In the genomic region with DNA sequence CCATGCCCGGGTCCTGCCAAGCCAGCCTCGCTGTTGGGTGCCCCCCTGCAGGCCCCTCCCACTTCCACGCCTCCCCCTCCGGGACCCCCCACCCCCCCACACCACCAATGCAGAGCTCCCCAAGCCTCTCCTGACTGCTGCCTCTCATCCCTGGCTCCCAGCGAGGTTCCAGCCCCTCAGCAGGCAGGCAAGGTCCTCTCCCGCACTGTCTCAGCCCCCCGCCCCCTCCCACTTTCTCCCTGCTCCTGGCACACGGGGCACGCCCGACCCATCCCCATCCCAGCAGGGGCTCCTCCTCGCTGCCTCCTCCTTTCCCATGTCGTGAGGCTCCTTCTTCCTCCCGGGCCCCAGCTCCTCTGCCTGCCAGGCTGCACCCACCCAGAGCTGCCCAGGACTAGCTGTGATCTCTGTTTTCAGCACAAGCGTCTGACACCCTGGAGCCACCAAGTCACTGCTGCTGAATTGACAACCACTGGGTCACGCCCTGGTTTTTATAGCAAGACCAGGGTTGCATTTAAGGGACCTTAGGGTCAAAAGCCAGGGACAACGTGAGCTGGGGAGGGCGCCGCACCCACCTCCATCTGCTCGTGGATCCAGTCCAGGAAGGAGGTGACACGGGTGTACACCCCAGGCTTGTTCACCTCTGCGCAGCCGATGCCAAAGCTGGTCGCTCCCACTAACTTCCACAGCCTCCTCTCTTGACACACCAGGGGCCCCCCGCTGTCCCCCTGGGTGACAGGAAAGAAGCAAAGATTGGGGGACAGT, we compare ENCODE assay signal across 26 cellular contexts. TPM values are rescaled to one million over a fixed set of nuclear protein-coding genes. Genes with fewer than 3 reads are reported as not detected.
DNase-seq lines count a peak whose midpoint lies in the region; ATAC-seq and TF ChIP-seq lines count a peak whose summit lies in the region.
"Had no signal": no experiment of that assay in that cellular context is flagged by ENCODE, and none has a peak within 500 bp of the region (broad histone marks: within the 10 kb centered on the region; RNA-seq: fewer than 3 reads in every experiment).

No MANE protein-coding gene starts in this region.

- H3K4me1 ChIP-seq in stomach (peaks cover 13 to 28% (median 19%) of the 10 kb centered on the region in 4 donors), trophoblast cell (ENCODE audit: control insufficient read depth in 1 of 2, insufficient read depth in 2 of 2, low read length in 2 of 2) (peaks cover 0 to 2% of the 10 kb centered on the region in 2 experiments)
- H3K4me1 ChIP-seq: adrenal gland, esophagus muscularis mucosa had no signal

- TF ChIP-seq EP300 in stomach (IDR thresholded peaks at IDR 0.05), result no peak

- H3K4me2 ChIP-seq in trophoblast cell (ENCODE audit: low read length), result no peak overlapping the region

- no peak for DNase-seq in activated CD8-positive, alpha-beta memory T cell treated with anti-CD3 and anti-CD28 coated beads, Interleukin-2, amount 10 ng/mL, durations not matched to agents 7 days and 5 days
- DNase-seq in activated CD8-positive, alpha-beta memory T cell treated with anti-CD3 and anti-CD28 coated beads for 24 hours, result no peak
- DNase-seq in T-helper 17 cell (no peak), left colon (peak; percentile 70 to 75), stomach (peak; percentile 63), COLO668 (lab: John Stamatoyannopoulos, UW; ENCODE audit: unreplicated experiment) (no peak), trophoblast cell (no peak), GM19240 (ENCODE audit: insufficient read length, low spot score) (no peak)
- DNase-seq: activated CD4-positive, alpha-beta T cell treated with anti-CD3 and anti-CD28 coated beads for 1 hour; activated T-cell treated with anti-CD3 and anti-CD28 coated beads, Interleukin-2, amount 50 U/mL, for 1 hour; adrenal gland; CD8-positive, alpha-beta T cell; DND-41; Karpas-422; naive thymus-derived CD8-positive, alpha-beta T cell; NCI-H1436 treated with DMSO at 0.1 percent for 48 hours; SIG-M5; stimulated activated CD4-positive, alpha-beta T cell treated with anti-CD3 and anti-CD28 coated beads, Interleukin-12 subunit alpha, Interleukin-12 subunit beta, amount 100 ng/mL, for 4 hours; stimulated activated naive CD4-positive, alpha-beta T cell treated with Interleukin-2 at 50 U/mL for 16 hours; T-helper 9 cell had no signal

- no peak overlapping the region for H2AK5ac ChIP-seq in trophoblast cell (ENCODE audit: low read length)

- H3K27me3 ChIP-seq in stomach (peaks cover 0 to 58% (median 0%) of the 10 kb centered on the region in 3 donors), trophoblast cell (ENCODE audit: insufficient read depth, low read length) (no peaks in the 10 kb centered on the region)
- H3K27me3 ChIP-seq: adrenal gland had no signal

- no peak overlapping the region for H3K23ac ChIP-seq in trophoblast cell (ENCODE audit: low read length)

- no peaks in the 10 kb centered on the region for H3K9me3 Mint-ChIP-seq in activated CD8-positive, alpha-beta memory T cell treated with anti-CD3 and anti-CD28 coated beads, Interleukin-2, amount 10 ng/mL, durations not matched to agents 7 days and 5 days (ENCODE audit: low read depth)
- H3K9me3 Mint-ChIP-seq: CD8-positive, alpha-beta T cell; naive thymus-derived CD8-positive, alpha-beta T cell had no signal

- H3K27ac ChIP-seq in stomach, result peak overlapping the region; percentile 41 to 82 (median 61)
- H3K27ac ChIP-seq in trophoblast cell (ENCODE audit: low read depth, low read length), result no peak overlapping the region
- H3K27ac ChIP-seq: adrenal gland, esophagus muscularis mucosa, prostate gland had no signal

- CTCF ChIA-PET in activated CD8-positive, alpha-beta memory T cell treated with anti-CD3 and anti-CD28 coated beads, Interleukin-2, amount 10 ng/mL, durations not matched to agents 7 days and 5 days (lab: Charles Lee), result interaction anchor here (1.0 to 1.9 kb wide), 4 partner anchors 17 to 230 kb away, joined by 3 to 9 read pairs (median 3); no protein-coding TSS in a partner anchor

- no peak overlapping the region for H4K91ac ChIP-seq in trophoblast cell (ENCODE audit: low read depth, low read length)

- no peak overlapping the region for H2BK5ac ChIP-seq in trophoblast cell (ENCODE audit: low read depth, low read length, poor library complexity)

- no peaks in the 10 kb centered on the region for H3K79me2 ChIP-seq in trophoblast cell (ENCODE audit: control insufficient read depth, insufficient read depth, low read length, poor library complexity)

- no peak for ATAC-seq in activated CD8-positive, alpha-beta memory T cell treated with anti-CD3 and anti-CD28 coated beads, Interleukin-2, amount 10 ng/mL, durations not matched to agents 7 days and 5 days
- no peak for ATAC-seq in T-helper 17 cell
- peak; percentile 83 for ATAC-seq in left colon
- ATAC-seq: CD8-positive, alpha-beta T cell; naive thymus-derived CD8-positive, alpha-beta T cell had no signal

- H3K27ac Mint-ChIP-seq in activated CD8-positive, alpha-beta memory T cell treated with anti-CD3 and anti-CD28 coated beads, Interleukin-2, amount 10 ng/mL, durations not matched to agents 7 days and 5 days, result peak overlapping the region; percentile 73
- H3K27ac Mint-ChIP-seq in T-helper 17 cell, result peak overlapping the region; percentile 53
- H3K27ac Mint-ChIP-seq: CD8-positive, alpha-beta T cell had no signal

- no peaks in the 10 kb centered on the region for H3K27me3 Mint-ChIP-seq in activated CD8-positive, alpha-beta memory T cell treated with anti-CD3 and anti-CD28 coated beads, Interleukin-2, amount 10 ng/mL, durations not matched to agents 7 days and 5 days
- peaks cover 4% of the 10 kb centered on the region for H3K27me3 Mint-ChIP-seq in T-helper 17 cell

- no peak overlapping the region for H2BK12ac ChIP-seq in trophoblast cell (ENCODE audit: low read length)

- peaks cover 3% of the 10 kb centered on the region for H3K36me3 Mint-ChIP-seq in activated CD8-positive, alpha-beta memory T cell treated with anti-CD3 and anti-CD28 coated beads, Interleukin-2, amount 10 ng/mL, durations not matched to agents 7 days and 5 days
- no peaks in the 10 kb centered on the region for H3K36me3 Mint-ChIP-seq in T-helper 17 cell (ENCODE audit: low read depth)
- H3K36me3 Mint-ChIP-seq: CD8-positive, alpha-beta T cell had no signal

- no peak overlapping the region for H3K4ac ChIP-seq in trophoblast cell (ENCODE audit: low read depth, low read length)

- no peak overlapping the region for H3K18ac ChIP-seq in trophoblast cell (ENCODE audit: low read length)

- no peaks in the 10 kb centered on the region for H3K9me3 ChIP-seq in T-helper 17 cell (ENCODE audit: control insufficient read depth, low read length, poor library complexity, severe bottlenecking)
- H3K9me3 ChIP-seq in stomach, result no peaks in the 10 kb centered on the region
- H3K9me3 ChIP-seq in trophoblast cell (ENCODE audit: insufficient read depth, low read depth, low read length), result peaks cover 2% of the 10 kb centered on the region
- H3K9me3 ChIP-seq: adrenal gland, esophagus muscularis mucosa, prostate gland had no signal

- H3K79me1 ChIP-seq in trophoblast cell (ENCODE audit: low read length), result no peaks in the 10 kb centered on the region

- 42 to 56% (median 48%) methylated on average over 20 to 24 of the region's 24 CpGs for WGBS in stomach, 5 donors
- WGBS in trophoblast cell (ENCODE audit: extremely low coverage, insufficient coverage, insufficient read length), result no CpG with 5 or more reads among the region's 24 CpGs

- H2BK120ac ChIP-seq in trophoblast cell (ENCODE audit: insufficient read depth, low read length, poor library complexity), result no peak overlapping the region

- H3K36me3 ChIP-seq in stomach (peaks cover 0 to 4% (median 0%) of the 10 kb centered on the region in 4 donors), trophoblast cell (ENCODE audit: control insufficient read depth in 1 of 2, insufficient read depth in 2 of 2, low read length in 2 of 2) (no peaks in the 10 kb centered on the region)
- H3K36me3 ChIP-seq: adrenal gland, esophagus muscularis mucosa, prostate gland had no signal

- intact Hi-C loops in left colon (cut with DNase I, micrococcal nuclease) (no loop called here), stomach (cut with DNase I; ENCODE audit: low total_unique reads) (no loop called here)

- no peak overlapping the region for H4K12ac ChIP-seq in trophoblast cell (ENCODE audit: low read depth, low read length)

- TF ChIP-seq CTCF in stomach (IDR thresholded peaks at IDR 0.05), result no peak

- H3K4me3 Mint-ChIP-seq in activated CD8-positive, alpha-beta memory T cell treated with anti-CD3 and anti-CD28 coated beads, Interleukin-2, amount 10 ng/mL, durations not matched to agents 7 days and 5 days, result no peak overlapping the region
- peak overlapping the region; percentile 69 for H3K4me3 Mint-ChIP-seq in T-helper 17 cell
- H3K4me3 Mint-ChIP-seq: CD8-positive, alpha-beta T cell had no signal

- H4K8ac ChIP-seq in trophoblast cell (ENCODE audit: low read depth, low read length), result no peak overlapping the region

- TF ChIP-seq POLR2A in stomach (IDR thresholded peaks at IDR 0.05), result no peak

- H3K4me1 Mint-ChIP-seq in activated CD8-positive, alpha-beta memory T cell treated with anti-CD3 and anti-CD28 coated beads, Interleukin-2, amount 10 ng/mL, durations not matched to agents 7 days and 5 days, result peaks cover 25% of the 10 kb centered on the region
- H3K4me1 Mint-ChIP-seq in T-helper 17 cell, result peaks cover 9% of the 10 kb centered on the region

- H3K14ac ChIP-seq in trophoblast cell (ENCODE audit: low read length), result no peak overlapping the region

- H3K4me3 ChIP-seq in stomach (no peak overlapping the region), trophoblast cell (ENCODE audit: low read depth, low read length) (no peak overlapping the region)
- H3K4me3 ChIP-seq: adrenal gland, esophagus muscularis mucosa, lung, prostate gland had no signal

- H2AFZ ChIP-seq in trophoblast cell (ENCODE audit: insufficient read depth, low read length, poor library complexity), result no peak overlapping the region

- no peak overlapping the region for H3K9ac ChIP-seq in trophoblast cell (ENCODE audit: low read length)

RNA-seq across cellular contexts. Expression of a gene that starts 9.0 kb away (rescaled TPM):
- not detected for total RNA-seq in activated CD8-positive, alpha-beta memory T cell treated with anti-CD3 and anti-CD28 coated beads, Interleukin-2, amount 10 ng/mL, durations not matched to agents 7 days and 5 days
- total RNA-seq in T-helper 17 cell (not detected), left colon (100 to 1,000 TPM; 208 to 322 TPM), stomach (1,000 to 10,000 TPM in 1 of 5 donors, 100 to 1,000 TPM in 1, 10 to 100 TPM in 2, not detected in 1; 62.4 to 1,697 (median 407) TPM)
- over 10,000 TPM in 1 of 3 donors, 1,000 to 10,000 TPM in 1, 100 to 1,000 TPM in 1; 385 to 10,944 (median 1,930) TPM for polyA plus RNA-seq in stomach
- polyA plus RNA-seq in trophoblast cell (2013), result 10.1 and 13.5 TPM in 2 replicates
- total RNA-seq: cardiac septum; CD8-positive, alpha-beta T cell; esophagus muscularis mucosa; glomerular endothelial cell; naive thymus-derived CD8-positive, alpha-beta T cell; NCI-H460 had no signal
- polyA plus RNA-seq: naive thymus-derived CD8-positive, alpha-beta T cell had no signal

RNA-seq across cellular contexts. Expression of a gene that starts 20.5 kb away (rescaled TPM):
- total RNA-seq in activated CD8-positive, alpha-beta memory T cell treated with anti-CD3 and anti-CD28 coated beads, Interleukin-2, amount 10 ng/mL, durations not matched to agents 7 days and 5 days, result 10 to 100 TPM; 22.3 to 27.4 TPM
- total RNA-seq in T-helper 17 cell (1 to 10 TPM; 2.8 to 4.5 TPM), left colon (under 1 TPM; 0.43 to 0.61 TPM), stomach (10 to 100 TPM in 2 of 5 donors, 1 to 10 TPM in 1, under 1 TPM in 1, not detected in 1; 0.45 to 37.9 (median 9.7) TPM)
- 1 to 10 TPM; 1.8 to 3.9 (median 3.7) TPM for polyA plus RNA-seq in stomach
- polyA plus RNA-seq in trophoblast cell (2013), result 0.08 and 0.18 TPM in 2 replicates
- total RNA-seq: cardiac septum, esophagus muscularis mucosa, glomerular endothelial cell had no signal

RNA-seq across cellular contexts. Expression of a gene that starts 24.5 kb away (rescaled TPM):
- not detected for total RNA-seq in activated CD8-positive, alpha-beta memory T cell treated with anti-CD3 and anti-CD28 coated beads, Interleukin-2, amount 10 ng/mL, durations not matched to agents 7 days and 5 days
- total RNA-seq in T-helper 17 cell, result not detected
- under 1 TPM; 0.87 to 0.98 TPM for total RNA-seq in left colon
- total RNA-seq in stomach, result 1,000 to 10,000 TPM in 3 of 5 donors, 100 to 1,000 TPM in 1, 1 to 10 TPM in 1; 2.3 to 2,979 (median 1,039) TPM
- 1,000 to 10,000 TPM in 2 of 3 donors, 100 to 1,000 TPM in 1; 154 to 2,390 (median 1,084) TPM for polyA plus RNA-seq in stomach
- 0.07 TPM in 1 of 2 replicates, not detected in the other for polyA plus RNA-seq in trophoblast cell (2013)
- total RNA-seq: adrenal gland; cardiac septum; CD8-positive, alpha-beta T cell; esophagus muscularis mucosa; glomerular endothelial cell; lung; naive thymus-derived CD8-positive, alpha-beta T cell; NCI-H460; prostate gland had no signal
- polyA plus RNA-seq: lung; naive thymus-derived CD8-positive, alpha-beta T cell had no signal

RNA-seq across cellular contexts. Expression of a gene that starts 28.4 kb away (rescaled TPM):
- total RNA-seq in activated CD8-positive, alpha-beta memory T cell treated with anti-CD3 and anti-CD28 coated beads, Interleukin-2, amount 10 ng/mL, durations not matched to agents 7 days and 5 days, result 10 to 100 TPM; 75.3 to 89.5 TPM
- total RNA-seq in T-helper 17 cell (10 to 100 TPM; 49.5 to 50.3 TPM), left colon (1 to 10 TPM in 1 of 2 donors, under 1 TPM in 1; 0.67 to 1.0 TPM), stomach (1 to 10 TPM in 2 of 5 donors, under 1 TPM in 2, not detected in 1; 0.29 to 4.6 (median 1.2) TPM)
- polyA plus RNA-seq in stomach, result under 1 TPM; 0.18 to 0.31 (median 0.25) TPM
- 0.01 TPM in 1 of 2 replicates, not detected in the other for polyA plus RNA-seq in trophoblast cell (2013)
- total RNA-seq: cardiac septum, glomerular endothelial cell, NCI-H460 had no signal

Comparison
In these comparisons a context has a peak if more than half of its experiments do, and no peak if none do; other contexts are left out.
1. DNase-seq: peak in left colon (2 of 2) and stomach (single experiment); none in activated CD8-positive, alpha-beta memory T cell treated with anti-CD3 and anti-CD28 coated beads, Interleukin-2, amount 10 ng/mL, durations not matched to agents 7 days and 5 days (single experiment), activated CD8-positive, alpha-beta memory T cell treated with anti-CD3 and anti-CD28 coated beads for 24 hours (single experiment), T-helper 17 cell (0 of 3), COLO668 (single experiment), trophoblast cell (0 of 2) and GM19240 (single experiment).